In genomic region chr5:149780043-149780737, GRCh38 we compare ENCODE assay signal across 14 cellular contexts. TPM values are rescaled to one million over a fixed set of nuclear protein-coding genes. Genes with fewer than 3 reads are reported as not detected.
A peak's percentile ranks its signal among the peaks of the same experiment; 100 is the strongest.
DNase-seq lines count a peak whose midpoint lies in the region; FAIRE-seq and TF ChIP-seq lines count a peak whose summit lies in the region.
"Had no signal": no experiment of that assay in that cellular context is flagged by ENCODE, and none has a peak within 500 bp of the region (broad histone marks: within the 10 kb centered on the region; RNA-seq: fewer than 3 reads in every experiment).

No MANE protein-coding gene starts in this region.

- no peaks in the 10 kb centered on the region for H3K36me3 ChIP-seq in prostate gland

- no peaks in the 10 kb centered on the region for H3K27me3 ChIP-seq in prostate gland (replicated peaks; ENCODE audit: insufficient read depth)
- H3K27me3 ChIP-seq: BLaER1 had no signal

- 58% methylated on average over 9 of the region's 9 CpGs for WGBS in prostate gland

- H3K9me3 Mint-ChIP-seq in dendritic cell treated with granulocyte-macrophage colony-stimulating factor and Interleukin-4, amounts not matched to agents 40 ng/mL and 50 ng/mL, for 4 days = peaks cover 17% of the 10 kb centered on the region

- DNase-seq in GM18507 (ENCODE audit: extremely low spot score, insufficient read length, low read depth) (no peak), NCI-H2029 (lab: John Stamatoyannopoulos, UW) (peak; percentile 53), prostate gland (ENCODE audit: low spot score) (no peak), dedifferentiated amniotic fluid mesenchymal stem cell (ENCODE audit: extremely low spot score) (no peak), SIG-M5 treated with dmso at 0.1 percent for 504 hours (lab: John Stamatoyannopoulos, UW; ENCODE audit: unreplicated experiment) (no peak), NCI-H146 treated with DMSO at 0.1 percent for 48 hours (lab: John Stamatoyannopoulos, UW; ENCODE audit: unreplicated experiment) (no peak)
- DNase-seq in stimulated activated CD4-positive, alpha-beta T cell treated with anti-CD3 and anti-CD28 coated beads, Interleukin-15, amount 100 ng/mL, for 24 hours = no peak
- DNase-seq: activated CD8-positive, alpha-beta memory T cell treated with anti-CD3 and anti-CD28 coated beads for 24 hours; activated gamma-delta T cell treated with Interleukin-2 at 50 U/mL for 16 hours; NCI-H1092 treated with DMSO at 0.1 percent for 48 hours; stimulated activated CD4-positive, alpha-beta T cell treated with anti-CD3 and anti-CD28 coated beads, Interleukin-4, amount 100 ng/mL, for 1 hour; stimulated activated naive CD4-positive, alpha-beta T cell had no signal

- no peak overlapping the region for H3K4me3 Mint-ChIP-seq in dendritic cell treated with granulocyte-macrophage colony-stimulating factor and Interleukin-4, amounts not matched to agents 40 ng/mL and 50 ng/mL, for 4 days

- peak overlapping the region; percentile 39 for H3K27ac Mint-ChIP-seq in dendritic cell treated with granulocyte-macrophage colony-stimulating factor and Interleukin-4, amounts not matched to agents 40 ng/mL and 50 ng/mL, for 4 days

- H3K4me3 ChIP-seq in prostate gland = no peak overlapping the region
- H3K4me3 ChIP-seq: BLaER1 had no signal

- TF ChIP-seq POLR2A in prostate gland (IDR thresholded peaks at IDR 0.05) = no peak

- intact Hi-C loops in dendritic cell treated with granulocyte-macrophage colony-stimulating factor and Interleukin-4, amounts not matched to agents 40 ng/mL and 50 ng/mL, for 4 days (cut with micrococcal nuclease) = no loop called here
- intact Hi-C loops in prostate gland (cut with DNase I) = no loop called here

- H3K9me3 ChIP-seq in prostate gland = no peaks in the 10 kb centered on the region

- H3K27ac ChIP-seq in prostate gland = peak overlapping the region; percentile 12 to 34
- H3K27ac ChIP-seq: BLaER1 had no signal

- H3K4me1 Mint-ChIP-seq in dendritic cell treated with granulocyte-macrophage colony-stimulating factor and Interleukin-4, amounts not matched to agents 40 ng/mL and 50 ng/mL, for 4 days (ENCODE audit: low read depth) = peaks cover 88% of the 10 kb centered on the region

- H3K4me1 ChIP-seq in prostate gland (replicated peaks) = peaks cover 5% of the 10 kb centered on the region

- H3K27me3 Mint-ChIP-seq in dendritic cell treated with granulocyte-macrophage colony-stimulating factor and Interleukin-4, amounts not matched to agents 40 ng/mL and 50 ng/mL, for 4 days = no peaks in the 10 kb centered on the region

- no peak for TF ChIP-seq CTCF in prostate gland (IDR thresholded peaks at IDR 0.05)

- FAIRE-seq in GM18507 (lab: Jason Lieb, UNC) = peak; percentile 38

- H3K36me3 Mint-ChIP-seq in dendritic cell treated with granulocyte-macrophage colony-stimulating factor and Interleukin-4, amounts not matched to agents 40 ng/mL and 50 ng/mL, for 4 days (ENCODE audit: low read depth) = peaks cover 53% of the 10 kb centered on the region

RNA-seq across cellular contexts. Expression of gene PPARGC1B, which starts 50.1 kb away (rescaled TPM):
- total RNA-seq in prostate gland = 1 to 10 TPM; 4.2 to 5.8 TPM
